In genomic region chr15:63232943-63233342, GRCh38 we compare ENCODE assay signal across 15 cellular contexts. TPM values are rescaled to one million over a fixed set of nuclear protein-coding genes. Genes with fewer than 3 reads are reported as not detected.
DNase-seq lines count a peak whose midpoint lies in the region; ATAC-seq and TF ChIP-seq lines count a peak whose summit lies in the region.
"Had no signal": no experiment of that assay in that cellular context is flagged by ENCODE, and none has a peak within 500 bp of the region (broad histone marks: within the 10 kb centered on the region; RNA-seq: fewer than 3 reads in every experiment).

No MANE protein-coding gene starts in this region.

- H3K27ac Mint-ChIP-seq in CD14-positive monocyte (peak overlapping the region in 6 of 7 donors; percentile 69 to 94 (median 86)), T-cell (peak overlapping the region in 1 of 2 donors; percentile 11)

- no peaks in the 10 kb centered on the region for H3K9me3 ChIP-seq in osteoblast (ENCODE audit: low read depth, low read length)

- H3K4me3 ChIP-seq in choroid plexus epithelial cell (ENCODE audit: low read depth, low read length) (no peak overlapping the region), osteoblast (ENCODE audit: insufficient read depth, low read length) (no peak overlapping the region)

- peaks cover 77% of the 10 kb centered on the region for H3K4me1 Mint-ChIP-seq in CD14-positive monocyte
- H3K4me1 Mint-ChIP-seq in T-cell: peaks cover 80 to 88% (median 84%) of the 10 kb centered on the region in 3 donors

- no peaks in the 10 kb centered on the region for H3K36me3 ChIP-seq in osteoblast (ENCODE audit: insufficient read depth, low read length)

- no peak overlapping the region for H3K4me3 Mint-ChIP-seq in CD14-positive monocyte
- peak overlapping the region in 1 of 3 donors; percentile 51 for H3K4me3 Mint-ChIP-seq in T-cell

- peaks cover 51% of the 10 kb centered on the region for H3K79me2 ChIP-seq in osteoblast (ENCODE audit: insufficient read depth, low read length)

- TF ChIP-seq CTCF in CD14-positive monocyte (IDR thresholded peaks at IDR 0.05): no peak
- no peak for TF ChIP-seq CTCF in choroid plexus epithelial cell (conservative IDR thresholded peaks at IDR 0.05; ENCODE audit: low read depth, low read length)
- TF ChIP-seq CTCF in osteoblast (IDR thresholded peaks at IDR 0.05; ENCODE audit: extremely low read depth, low read depth, low read length): no peak

- no peak for DNase-seq in CD14-positive monocyte (ENCODE audit: low spot score)
- DNase-seq in MV-4-11 (lab: John Stamatoyannopoulos, UW): peak; percentile 26
- DNase-seq in choroid plexus epithelial cell (ENCODE audit: low read depth): peak; percentile 77
- DNase-seq in osteoblast (ENCODE audit: insufficient read length, low spot score, missing footprints): no peak
- no peak for DNase-seq in HEK293T (ENCODE audit: extremely low spot score)
- DNase-seq in NOMO-1 (lab: John Stamatoyannopoulos, UW; ENCODE audit: unreplicated experiment in 2 of 2): no peak
- no peak for DNase-seq in T-cell
- no peak for DNase-seq in HUDEP-2 (lab: John Stamatoyannopoulos, UW; ENCODE audit: unreplicated experiment in 76 of 76)
- DNase-seq: anterior cingulate cortex; NCI-H1694 treated with DMSO at 0.1 percent for 48 hours; NCI-H748 treated with DMSO at 0.1 percent for 48 hours; SHP77 treated with DMSO at 0.1 percent for 48 hours; stimulated activated CD4-positive, alpha-beta T cell treated with anti-CD3 and anti-CD28 coated beads, Interleukin-2, amount 100 ng/mL, for 24 hours had no signal

- H3K27ac ChIP-seq in osteoblast (ENCODE audit: low read depth, low read length): peak overlapping the region; percentile 98
- H3K27ac ChIP-seq: C4-2B had no signal

- no peak overlapping the region for H2AFZ ChIP-seq in osteoblast (ENCODE audit: low read length)

- no peak overlapping the region for H3K4me2 ChIP-seq in osteoblast (ENCODE audit: insufficient read depth, low read length)

- POLR2A ChIA-PET in HEK293T (lab: Yijun Ruan, JAX) (interaction anchor here (1.0 kb wide), 1 partner anchor 76 kb away, joined by 3 read pairs; the partner anchor contains the start of gene RPS27L), T-cell (lab: Charles Lee) (interaction anchor here (0.5 to 2.9 kb wide), 19 partner anchors 15 to 372 kb away, joined by 3 to 20 read pairs (median 4); partner anchors contain the start of gene RAB8B (in 1 of the 2))

- H3K36me3 Mint-ChIP-seq in CD14-positive monocyte: peaks cover 10 to 32% of the 10 kb centered on the region in 2 donors
- H3K36me3 Mint-ChIP-seq in T-cell: peaks cover 19% of the 10 kb centered on the region

- no peaks in the 10 kb centered on the region for H3K27me3 ChIP-seq in osteoblast (ENCODE audit: insufficient read depth, low read length)

- intact Hi-C loops in CD14-positive monocyte (cut with micrococcal nuclease): loop anchor here (5.0 kb wide), 2 partner anchors 41 to 44 kb away; partner anchors contain the start of gene APH1B (in 1 of the 2)

- no peak for ATAC-seq in T-cell (replicated peaks in 1 of 4)
- ATAC-seq: HCT116 had no signal

- H3K4me1 ChIP-seq in osteoblast (ENCODE audit: insufficient read depth, low read length): peaks cover 52% of the 10 kb centered on the region

- CTCF ChIA-PET in HEK293T (lab: Yijun Ruan, JAX): interaction anchor here (0.6 kb wide), 1 partner anchor 191 kb away, joined by 7 read pairs; no protein-coding TSS in a partner anchor
- CTCF ChIA-PET in T-cell (lab: Charles Lee): interaction anchor here (0.5 to 1.4 kb wide), 9 partner anchors 22 to 586 kb away, joined by 3 to 6 read pairs (median 4); partner anchors contain the start of gene RPS27L (in 1 of the 2)

- no peaks in the 10 kb centered on the region for H3K27me3 Mint-ChIP-seq in CD14-positive monocyte (ENCODE audit: low read depth in 3 of 3)
- H3K27me3 Mint-ChIP-seq in T-cell: no peaks in the 10 kb centered on the region

- H4K20me1 ChIP-seq in osteoblast (ENCODE audit: insufficient read depth, low read length): no peaks in the 10 kb centered on the region

- H3K9me3 Mint-ChIP-seq in CD14-positive monocyte (no peaks in the 10 kb centered on the region), T-cell (no peaks in the 10 kb centered on the region)

TF ChIP-seq in HEK293T, 16 proteins besides CTCF, POLR2A, EP300 and RAD21:
- TF ChIP-seq ZNF384 (IDR thresholded peaks at IDR 0.05): no peak
- no peak for TF ChIP-seq SUZ12 (IDR thresholded peaks at IDR 0.05)
- no peak for TF ChIP-seq BHLHE40 (IDR thresholded peaks at IDR 0.05; ENCODE audit: borderline replicate concordance)
- no peak for TF ChIP-seq SP1 (IDR thresholded peaks at IDR 0.05)
- no peak for TF ChIP-seq FOXK2 (IDR thresholded peaks at IDR 0.05)
- no peak for TF ChIP-seq FOXA1 (IDR thresholded peaks at IDR 0.05)
- no peak for TF ChIP-seq HDGF (IDR thresholded peaks at IDR 0.05; ENCODE audit: borderline replicate concordance)

RNA-seq across cellular contexts. Expression of gene RAB8B, which starts 43.5 kb away (rescaled TPM):
- 10 to 100 TPM; 58.9 to 77.3 TPM for polyA plus RNA-seq in CD14-positive monocyte
- total RNA-seq in osteoblast (55.7 and 57.5 TPM in 2 replicates), T-cell (10 to 100 TPM; 52.2 to 66.7 (median 55.7) TPM)

RNA-seq across cellular contexts. Expression of gene APH1B, which starts 44.5 kb away (rescaled TPM):
- 10 to 100 TPM; 54.8 to 57.1 TPM for polyA plus RNA-seq in CD14-positive monocyte
- total RNA-seq in osteoblast: 17.7 and 21.8 TPM in 2 replicates
- total RNA-seq in T-cell: 10 to 100 TPM; 17.0 to 27.4 (median 20.9) TPM

Comparison
In these comparisons a context has a peak if more than half of its experiments do, and no peak if none do; other contexts are left out.
1. DNase-seq: peak in MV-4-11 (single experiment) and choroid plexus epithelial cell (single experiment); none in CD14-positive monocyte (single experiment), osteoblast (single experiment), HEK293T (single experiment), NOMO-1 (0 of 2), T-cell (0 of 34) and HUDEP-2 (0 of 76).